19 cellular contexts compared by ENCODE assay signal in the genomic region with DNA sequence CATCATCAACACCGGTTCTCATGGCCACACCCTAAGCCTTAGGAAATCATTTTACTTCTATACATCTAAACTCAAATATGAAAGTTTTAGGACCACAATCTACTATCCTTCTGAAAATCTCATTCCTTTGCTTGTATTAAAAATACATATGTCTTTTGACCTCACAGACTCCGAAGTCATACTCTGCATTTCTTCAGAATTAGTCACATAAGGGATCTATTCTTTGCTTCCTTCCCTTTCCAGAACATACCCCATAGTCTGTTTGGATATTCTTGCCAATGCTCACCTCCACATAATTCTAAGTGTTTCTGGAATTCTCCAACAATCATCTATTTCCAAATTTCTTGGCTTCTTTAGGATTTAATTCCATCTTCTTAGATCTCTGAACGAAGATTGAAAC. TPM values are rescaled to one million over a fixed set of nuclear protein-coding genes. Genes with fewer than 3 reads are reported as not detected.
"Had no signal": no experiment of that assay in that cellular context is flagged by ENCODE, and none has a peak within 500 bp of the region (broad histone marks: within the 10 kb centered on the region; RNA-seq: fewer than 3 reads in every experiment).

No MANE protein-coding gene starts in this region.

- H3K36me3 ChIP-seq: ascending aorta, left ventricle myocardium inferior, neutrophil had no signal

- H3K4me3 ChIP-seq: ascending aorta, coronary artery, left ventricle myocardium inferior had no signal

- H3K27ac ChIP-seq: ascending aorta, coronary artery, left ventricle myocardium inferior, neutrophil, VCaP had no signal

- H3K4me1 ChIP-seq: ascending aorta had no signal

- DNase-seq: activated CD4-positive, alpha-beta T cell treated with anti-CD3 and anti-CD28 coated beads, Interleukin-2, amount 50 U/mL, for 48 hours; activated CD8-positive, alpha-beta memory T cell treated with anti-CD3 and anti-CD28 coated beads, Interleukin-2, amount 10 ng/mL, durations not matched to agents 7 days and 5 days; activated naive CD4-positive, alpha-beta T cell treated with anti-CD3 and anti-CD28 coated beads, Interleukin-2, amount 10 ng/mL, durations not matched to agents 7 days and 5 days; activated T-cell treated with anti-CD3 and anti-CD28 coated beads, Interleukin-2, amount 50 U/mL, for 24 hours; caudate nucleus; effector CD8-positive, alpha-beta T cell; kidney; left ventricle myocardium inferior; naive thymus-derived CD8-positive, alpha-beta T cell; posterior cingulate gyrus; retina; stimulated activated CD4-positive, alpha-beta T cell treated with anti-CD3 and anti-CD28 coated beads, Interleukin-4, amount 100 ng/mL, for 4 hours; stimulated activated CD8-positive, alpha-beta memory T cell treated with anti-CD3 and anti-CD28 coated beads, Interleukin-4, amount 100 ng/mL, for 48 hours; stimulated activated naive CD4-positive, alpha-beta T cell treated with Interleukin-2 at 50 U/mL for 16 hours had no signal

- ATAC-seq: activated CD8-positive, alpha-beta memory T cell treated with anti-CD3 and anti-CD28 coated beads, Interleukin-2, amount 10 ng/mL, durations not matched to agents 7 days and 5 days; naive thymus-derived CD8-positive, alpha-beta T cell had no signal

- H3K9me3 ChIP-seq: ascending aorta, left ventricle myocardium inferior, neutrophil had no signal

- H3K27me3 ChIP-seq: ascending aorta, neutrophil had no signal

RNA-seq across cellular contexts. Expression of gene DSG1, which starts 14.2 kb away (rescaled TPM):
- total RNA-seq: activated CD8-positive, alpha-beta memory T cell treated with anti-CD3 and anti-CD28 coated beads, Interleukin-2, amount 10 ng/mL, durations not matched to agents 7 days and 5 days; ascending aorta; kidney; naive thymus-derived CD8-positive, alpha-beta T cell; skeletal muscle tissue had no signal
- polyA plus RNA-seq: naive thymus-derived CD8-positive, alpha-beta T cell had no signal
